14 cellular contexts compared by ENCODE assay signal in genomic region chr7:2482725-2483451, GRCh38. TPM values are rescaled to one million over a fixed set of nuclear protein-coding genes. Genes with fewer than 3 reads are reported as not detected.
DNase-seq lines count a peak whose midpoint lies in the region; ATAC-seq, FAIRE-seq and TF ChIP-seq lines count a peak whose summit lies in the region.
"Had no signal": no experiment of that assay in that cellular context is flagged by ENCODE, and none has a peak within 500 bp of the region (broad histone marks: within the 10 kb centered on the region; RNA-seq: fewer than 3 reads in every experiment).

No MANE protein-coding gene starts in this region.

- H3K36me3 ChIP-seq in HepG2 (replicated peaks in 1 of 2; ENCODE audit: control insufficient read depth in 1 of 2, insufficient read depth in 2 of 2, low read length in 2 of 2) (no peaks in the 10 kb centered on the region), right lobe of liver (no peaks in the 10 kb centered on the region), Karpas-422 (ENCODE audit: insufficient read depth, low read length) (no peaks in the 10 kb centered on the region), astrocyte (ENCODE audit: insufficient read depth, low read length) (no peaks in the 10 kb centered on the region), mammary epithelial cell (ENCODE audit: insufficient read depth, low read length) (no peaks in the 10 kb centered on the region)
- H3K36me3 ChIP-seq: neutrophil, right atrium auricular region had no signal

- CTCF ChIA-PET in HepG2 (lab: Yijun Ruan, JAX; ENCODE audit: low intra/inter-chr PET ratio, low total read pairs) (no interaction called here), mammary epithelial cell (lab: Charles Lee; ENCODE audit: low non-redundant PET) (no interaction called here)

- intact Hi-C loops in HepG2 (cut with micrococcal nuclease; ENCODE audit: unreplicated experiment) (no loop called here), right lobe of liver (cut with DNase I) (no loop called here), mammary epithelial cell (cut with micrococcal nuclease) (no loop called here)

- no peak for TF ChIP-seq EP300 in HepG2 (IDR thresholded peaks at IDR 0.05; ENCODE audit: low read depth in 2 of 2, low read length in 2 of 2)
- no peak for TF ChIP-seq EP300 in HepG2 (CRISPR knock-in tag; IDR thresholded peaks at IDR 0.05; ENCODE audit: borderline replicate concordance)

- no peak for TF ChIP-seq RAD21 in HepG2 (CRISPR knock-in tag; IDR thresholded peaks at IDR 0.05)

- H3K9ac ChIP-seq in HepG2 (ENCODE audit: insufficient read depth, low read depth, low read length) = no peak overlapping the region
- H3K9ac ChIP-seq in Karpas-422 (ENCODE audit: low read length) = no peak overlapping the region
- H3K9ac ChIP-seq in astrocyte (ENCODE audit: low read length) = no peak overlapping the region
- H3K9ac ChIP-seq in mammary epithelial cell (ENCODE audit: insufficient read depth, low read length) = no peak overlapping the region

- dilution Hi-C loops in mammary epithelial cell (cut with HindIII; ENCODE audit: low sequenced_read_pairs) = loop anchor here (5.0 kb wide), 3 partner anchors 34 to 76 kb away; partner anchors contain the start of gene LFNG

- H3K27ac ChIP-seq in HepG2 (ENCODE audit: extremely low read length, insufficient read depth, low read length) (no peak overlapping the region), right lobe of liver (no peak overlapping the region), Karpas-422 (ENCODE audit: low read length) (no peak overlapping the region), astrocyte (ENCODE audit: low read depth, low read length) (no peak overlapping the region), mammary epithelial cell (ENCODE audit: insufficient read depth, low read depth, low read length) (no peak overlapping the region)
- H3K27ac ChIP-seq: neutrophil, right atrium auricular region had no signal

- peaks cover 4% of the 10 kb centered on the region for H3K36me3 Mint-ChIP-seq in astrocyte (ENCODE audit: low read depth, unreplicated experiment)

- TF ChIP-seq POLR2A in HepG2 (IDR thresholded peaks at IDR 0.05; ENCODE audit: insufficient read depth in 1 of 2, low read depth in 2 of 2, low read length in 2 of 2) = no peak
- no peak for TF ChIP-seq POLR2A in right lobe of liver (IDR thresholded peaks at IDR 0.05)

- H3K4me1 ChIP-seq in HepG2 (ENCODE audit: insufficient read depth, low read length) (peaks cover 15% of the 10 kb centered on the region), right lobe of liver (peaks cover 0 to 9% (median 3%) of the 10 kb centered on the region in 4 donors), Karpas-422 (ENCODE audit: low read length) (no peaks in the 10 kb centered on the region), astrocyte (ENCODE audit: insufficient read depth, low read length) (peaks cover 14% of the 10 kb centered on the region), mammary epithelial cell (ENCODE audit: insufficient read depth, low read length) (peaks cover 10% of the 10 kb centered on the region)

- no peak for TF ChIP-seq CTCF in HepG2 (CRISPR knock-in tag; IDR thresholded peaks at IDR 0.05)
- TF ChIP-seq CTCF in right lobe of liver (IDR thresholded peaks at IDR 0.05) = no peak
- no peak for TF ChIP-seq CTCF in astrocyte (IDR thresholded peaks at IDR 0.05; ENCODE audit: insufficient read depth, low read depth, low read length)
- TF ChIP-seq CTCF in mammary epithelial cell (conservative IDR thresholded peaks at IDR 0.05 in 1 of 2, IDR thresholded peaks at IDR 0.05 in 1 of 2; ENCODE audit: extremely low read depth in 1 of 2, insufficient read depth in 1 of 2, low read depth in 1 of 2, low read length in 2 of 2) = no peak

- peaks cover 8 to 46% of the 10 kb centered on the region in 2 experiments; a peak in 4 of 5 replicates for H3K27me3 ChIP-seq in HepG2 (ENCODE audit: control insufficient read depth in 1 of 2, insufficient read depth in 2 of 2, low read length in 2 of 2)
- no peaks in the 10 kb centered on the region for H3K27me3 ChIP-seq in right lobe of liver
- no peaks in the 10 kb centered on the region for H3K27me3 ChIP-seq in Karpas-422 (ENCODE audit: low read length)
- no peaks in the 10 kb centered on the region for H3K27me3 ChIP-seq in astrocyte (ENCODE audit: insufficient read depth, low read length)
- H3K27me3 ChIP-seq in mammary epithelial cell (ENCODE audit: insufficient read depth, low read length) = no peaks in the 10 kb centered on the region
- H3K27me3 ChIP-seq: right atrium auricular region had no signal

- H3K4me3 Mint-ChIP-seq in astrocyte (ENCODE audit: unreplicated experiment) = no peak overlapping the region
- H3K4me3 Mint-ChIP-seq: activated CD4-positive, alpha-beta T cell treated with anti-CD3 and anti-CD28 coated beads, Interleukin-2, amount 10 ng/mL, durations not matched to agents 24 days and 14 days had no signal

- H3K9me3 ChIP-seq in HepG2 (ENCODE audit: low read length) (no peaks in the 10 kb centered on the region), right lobe of liver (no peaks in the 10 kb centered on the region), Karpas-422 (ENCODE audit: low read length) (no peaks in the 10 kb centered on the region), astrocyte (ENCODE audit: insufficient read depth, low read depth, low read length) (no peaks in the 10 kb centered on the region), mammary epithelial cell (replicated peaks; ENCODE audit: insufficient read depth, low read length) (no peaks in the 10 kb centered on the region)
- H3K9me3 ChIP-seq: neutrophil had no signal

- peaks cover 4% of the 10 kb centered on the region for H3K9me3 Mint-ChIP-seq in astrocyte (ENCODE audit: unreplicated experiment)
- H3K9me3 Mint-ChIP-seq: activated CD4-positive, alpha-beta T cell treated with anti-CD3 and anti-CD28 coated beads, Interleukin-2, amount 10 ng/mL, durations not matched to agents 24 days and 14 days had no signal

- H3K27ac Mint-ChIP-seq in astrocyte (ENCODE audit: unreplicated experiment) = peak overlapping the region; percentile 14
- H3K27ac Mint-ChIP-seq: activated CD4-positive, alpha-beta T cell treated with anti-CD3 and anti-CD28 coated beads, Interleukin-2, amount 10 ng/mL, durations not matched to agents 24 days and 14 days had no signal

- H3K4me3 ChIP-seq in HepG2 (replicated peaks in 1 of 3; ENCODE audit: insufficient read depth in 1 of 3, low read depth in 2 of 3, low read length in 3 of 3) (no peak overlapping the region), right lobe of liver (no peak overlapping the region), Karpas-422 (ENCODE audit: low read length) (no peak overlapping the region), astrocyte (ENCODE audit: insufficient read depth, low read depth, low read length) (no peak overlapping the region), mammary epithelial cell (replicated peaks in 1 of 3; ENCODE audit: insufficient read depth in 1 of 3, low read depth in 2 of 3, low read length in 3 of 3) (no peak overlapping the region)
- H3K4me3 ChIP-seq: right atrium auricular region had no signal

- WGBS in HepG2 (ENCODE audit: low lambda C conversion rate) = 50% methylated on average over 4 of the region's 10 CpGs
- WGBS in right lobe of liver (ENCODE audit: insufficient coverage, low coverage, low lambda C conversion rate, missing lambda C conversion rate) = 53% methylated on average over 5 of the region's 10 CpGs
- whole genome bisulfite sequencing in mammary epithelial cell (ENCODE audit: low coverage, missing lambda C conversion rate) = 80% methylated on average over 9 of the region's 10 CpGs

- H3K4me1 Mint-ChIP-seq in astrocyte (ENCODE audit: low read depth, unreplicated experiment) = no peaks in the 10 kb centered on the region
- H3K4me1 Mint-ChIP-seq: activated CD4-positive, alpha-beta T cell treated with anti-CD3 and anti-CD28 coated beads, Interleukin-2, amount 10 ng/mL, durations not matched to agents 24 days and 14 days had no signal

- H3K27me3 Mint-ChIP-seq in astrocyte (ENCODE audit: low read depth, unreplicated experiment) = peaks cover 11% of the 10 kb centered on the region

- no peak for ATAC-seq in HepG2
- ATAC-seq in right lobe of liver = no peak
- ATAC-seq in GM21528 (IDR thresholded peaks at IDR 0.05; ENCODE audit: low FRiP score, unreplicated experiment) = no peak
- no peak for ATAC-seq in HG03108 (IDR thresholded peaks at IDR 0.05; ENCODE audit: unreplicated experiment)
- no peak for ATAC-seq in GM18873 (IDR thresholded peaks at IDR 0.05; ENCODE audit: low FRiP score, unreplicated experiment)

- H3K79me2 ChIP-seq in HepG2 (ENCODE audit: insufficient read depth, low read length) (no peaks in the 10 kb centered on the region), Karpas-422 (ENCODE audit: low read length) (no peaks in the 10 kb centered on the region), astrocyte (ENCODE audit: insufficient read depth, low read length) (no peaks in the 10 kb centered on the region), mammary epithelial cell (ENCODE audit: insufficient read depth, low read length) (no peaks in the 10 kb centered on the region)

- H3K4me2 ChIP-seq in HepG2 (ENCODE audit: low read depth, low read length) = no peak overlapping the region
- no peak overlapping the region for H3K4me2 ChIP-seq in Karpas-422 (ENCODE audit: low read depth, low read length, poor library complexity, severe bottlenecking)
- H3K4me2 ChIP-seq in astrocyte (ENCODE audit: low read length) = no peak overlapping the region
- no peak overlapping the region for H3K4me2 ChIP-seq in mammary epithelial cell (ENCODE audit: insufficient read depth, low read depth, low read length)

- in situ Hi-C loops in HepG2 (cut with HindIII; ENCODE audit: extremely low pct_ligation_motif_present, low pct_unique_long_range_greater_than_20kb) = no loop called here
- in situ Hi-C loops in mammary epithelial cell (cut with MboI; ENCODE audit: low sequenced_read_pairs in 2 of 2) = no loop called here

- DNase-seq in HepG2 (ENCODE audit: low spot score) (no peak), right lobe of liver (no peak), Karpas-422 (peak; percentile 52), astrocyte (ENCODE audit: low read depth) (no peak), mammary epithelial cell (no peak)
- DNase-seq: activated CD4-positive, alpha-beta T cell treated with anti-CD3 and anti-CD28 coated beads, Interleukin-2, amount 10 ng/mL, durations not matched to agents 24 days and 14 days; activated T-cell treated with anti-CD3 and anti-CD28 coated beads, Interleukin-2, amount 50 U/mL, for 1 hour; effector memory CD4-positive, alpha-beta T cell; NCI-H2227 treated with DMSO at 0.1 percent for 48 hours had no signal

- POLR2A ChIA-PET in HepG2 (lab: Yijun Ruan, JAX) = no interaction called here

- no peak overlapping the region for H2AFZ ChIP-seq in HepG2 (ENCODE audit: low read length)
- no peak overlapping the region for H2AFZ ChIP-seq in Karpas-422 (ENCODE audit: low read length)
- H2AFZ ChIP-seq in astrocyte (ENCODE audit: low read depth, low read length) = no peak overlapping the region
- no peak overlapping the region for H2AFZ ChIP-seq in mammary epithelial cell (ENCODE audit: low read depth, low read length)

- H4K20me1 ChIP-seq in HepG2 (ENCODE audit: insufficient read depth, low read length) = no peaks in the 10 kb centered on the region
- no peaks in the 10 kb centered on the region for H4K20me1 ChIP-seq in Karpas-422 (ENCODE audit: insufficient read depth, low read depth, low read length)
- no peaks in the 10 kb centered on the region for H4K20me1 ChIP-seq in astrocyte (ENCODE audit: insufficient read depth, low read length)
- no peaks in the 10 kb centered on the region for H4K20me1 ChIP-seq in mammary epithelial cell (ENCODE audit: insufficient read depth, low read length)

- no peaks in the 10 kb centered on the region for H3K9me2 ChIP-seq in Karpas-422 (replicated peaks; ENCODE audit: insufficient read depth, low read length)

- FAIRE-seq in HepG2 (lab: Jason Lieb, UNC) (no peak), astrocyte (lab: Jason Lieb, UNC) (no peak)

- BruUV-seq in HepG2 (replicated peaks; lab: Mats Ljungman, UMichigan) (no TSS peak), mammary epithelial cell (replicated peaks; lab: Mats Ljungman, UMichigan) (no TSS peak)

RNA-seq across cellular contexts. Expression of gene GRIFIN, which starts 6.7 kb away (rescaled TPM):
- total RNA-seq in HepG2 (2016; rRNA removed; fragmentation: Illumina TruSeq; extraction: Trizol) = not detected in 2 replicates
- not detected in 2 replicates for total RNA-seq in HepG2 (2016; cell fraction: cytosol; rRNA removed; fragmentation: Illumina TruSeq; extraction: Trizol; ENCODE audit: low read depth)
- not detected in 2 replicates for total RNA-seq in HepG2 (2016; cell fraction: insoluble cytoplasmic fraction; rRNA removed; fragmentation: Illumina TruSeq; extraction: Trizol)
- not detected in 2 replicates for total RNA-seq in HepG2 (2016; cell fraction: membrane; rRNA removed; fragmentation: Illumina TruSeq; extraction: Trizol)
- total RNA-seq in HepG2 (2016; cell fraction: nucleus; rRNA removed; fragmentation: Illumina TruSeq; extraction: Trizol) = not detected in 2 replicates
- polyA plus RNA-seq in HepG2 (2011; rRNA removed) = not detected in 2 replicates
- not detected in 2 replicates for polyA plus RNA-seq in HepG2 (2011; cell fraction: cytosol; rRNA removed)
- not detected in 2 replicates for polyA plus RNA-seq in HepG2 (2011; cell fraction: nucleus; rRNA removed)
- polyA plus RNA-seq in HepG2 (2012) = not detected in 2 replicates
- not detected in 2 replicates for polyA plus RNA-seq in HepG2 (2016; cell fraction: cytosol; fragmentation: Illumina TruSeq; extraction: Trizol; ENCODE audit: low read depth)
- not detected in 2 replicates for polyA plus RNA-seq in HepG2 (2016; cell fraction: insoluble cytoplasmic fraction; fragmentation: Illumina TruSeq; extraction: Trizol; ENCODE audit: low read depth)
- polyA plus RNA-seq in HepG2 (2016; cell fraction: membrane; fragmentation: Illumina TruSeq; extraction: Trizol; ENCODE audit: low read depth) = not detected in 2 replicates
- polyA plus RNA-seq in HepG2 (2016; cell fraction: nucleus; fragmentation: Illumina TruSeq; extraction: Trizol; ENCODE audit: insufficient read depth, low read depth) = not detected in 2 replicates
- polyA minus RNA-seq in HepG2 (2011; rRNA and poly(A)+ RNA removed; ENCODE audit: low replicate concordance) = not detected in 2 replicates
- not detected in 2 replicates for polyA minus RNA-seq in HepG2 (2011; cell fraction: cytosol; rRNA and poly(A)+ RNA removed)
- polyA minus RNA-seq in HepG2 (2011; cell fraction: nucleus; rRNA and poly(A)+ RNA removed) = not detected in 2 replicates
- not detected for total RNA-seq in right lobe of liver
- not detected in 2 replicates for total RNA-seq in Karpas-422 (2014; rRNA removed; shearing (Covaris generic); ENCODE audit: low replicate concordance)
- not detected in 2 replicates for total RNA-seq in astrocyte
- total RNA-seq in mammary epithelial cell = not detected
- polyA plus RNA-seq in mammary epithelial cell = not detected
- not detected for polyA minus RNA-seq in mammary epithelial cell
- total RNA-seq: activated CD4-positive, alpha-beta T cell treated with anti-CD3 and anti-CD28 coated beads, Interleukin-2, amount 10 ng/mL, durations not matched to agents 24 days and 14 days; right atrium auricular region had no signal

RNA-seq across cellular contexts. Expression of gene LFNG, which starts 36.7 kb away (rescaled TPM):
- total RNA-seq in HepG2 (2016; rRNA removed; fragmentation: Illumina TruSeq; extraction: Trizol) (0.44 TPM in 1 of 2 replicates, not detected in the other), right lobe of liver (1 to 10 TPM; 1.0 to 4.3 (median 1.7) TPM), astrocyte (58.6 and 76.9 TPM in 2 replicates), mammary epithelial cell (100 to 1,000 TPM in 1 of 2 donors, 10 to 100 TPM in 1; 29.7 to 105 TPM)
- not detected in 2 replicates for total RNA-seq in HepG2 (2016; cell fraction: cytosol; rRNA removed; fragmentation: Illumina TruSeq; extraction: Trizol; ENCODE audit: low read depth)
- 0.18 and 0.80 TPM in 2 replicates for total RNA-seq in HepG2 (2016; cell fraction: insoluble cytoplasmic fraction; rRNA removed; fragmentation: Illumina TruSeq; extraction: Trizol)
- 0.22 and 0.24 TPM in 2 replicates for total RNA-seq in HepG2 (2016; cell fraction: membrane; rRNA removed; fragmentation: Illumina TruSeq; extraction: Trizol)
- 0.19 and 0.81 TPM in 2 replicates for total RNA-seq in HepG2 (2016; cell fraction: nucleus; rRNA removed; fragmentation: Illumina TruSeq; extraction: Trizol)
- polyA plus RNA-seq in HepG2 (2011; rRNA removed) (1.5 and 1.6 TPM in 2 replicates), mammary epithelial cell (35.5 TPM)
- 1.1 and 2.1 TPM in 2 replicates for polyA plus RNA-seq in HepG2 (2011; cell fraction: cytosol; rRNA removed)
- polyA plus RNA-seq in HepG2 (2011; cell fraction: nucleus; rRNA removed) = 3.6 and 4.6 TPM in 2 replicates
- polyA plus RNA-seq in HepG2 (2012) = 0.72 and 1.2 TPM in 2 replicates
- 0.07 and 0.11 TPM in 2 replicates for polyA plus RNA-seq in HepG2 (2016; cell fraction: cytosol; fragmentation: Illumina TruSeq; extraction: Trizol; ENCODE audit: low read depth)
- 0.16 TPM in 1 of 2 replicates, not detected in the other for polyA plus RNA-seq in HepG2 (2016; cell fraction: insoluble cytoplasmic fraction; fragmentation: Illumina TruSeq; extraction: Trizol; ENCODE audit: low read depth)
- 0.12 and 0.18 TPM in 2 replicates for polyA plus RNA-seq in HepG2 (2016; cell fraction: membrane; fragmentation: Illumina TruSeq; extraction: Trizol; ENCODE audit: low read depth)
- 0.70 and 1.00 TPM in 2 replicates for polyA plus RNA-seq in HepG2 (2016; cell fraction: nucleus; fragmentation: Illumina TruSeq; extraction: Trizol; ENCODE audit: insufficient read depth, low read depth)
- polyA minus RNA-seq in HepG2 (2011; rRNA and poly(A)+ RNA removed; ENCODE audit: low replicate concordance) = 3.4 and 11.1 TPM in 2 replicates
- polyA minus RNA-seq in HepG2 (2011; cell fraction: cytosol; rRNA and poly(A)+ RNA removed) = 1.5 TPM in 2 replicates
- 2.4 and 4.6 TPM in 2 replicates for polyA minus RNA-seq in HepG2 (2011; cell fraction: nucleus; rRNA and poly(A)+ RNA removed)
- total RNA-seq in Karpas-422 (2014; rRNA removed; shearing (Covaris generic); ENCODE audit: low replicate concordance) = 0.07 and 0.19 TPM in 2 replicates
- polyA minus RNA-seq in mammary epithelial cell = 15.9 TPM

Comparison
In these comparisons a context has a peak if more than half of its experiments do, and no peak if none do; other contexts are left out.
1. RNA of gene LFNG, which starts 36.7 kb away (total RNA-seq): 29.7 to 105 TPM in mammary epithelial cell and 58.6 to 76.9 TPM in astrocyte; 1.0 to 4.3 TPM in right lobe of liver, 0.18 to 0.81 TPM in HepG2 and 0.07 to 0.19 TPM in Karpas-422; every median in the first group is over 4 times any median in the second.